Comparison of ENCODE assay signal across 1 cellular context in genomic region chr10:78639629-78640028, GRCh38.
TF ChIP-seq lines count a peak whose summit lies in the region.

No MANE protein-coding gene starts in this region.

TF ChIP-seq in HepG2, 621 proteins besides CTCF, POLR2A, EP300 and RAD21 (continued from another document and continues in another):
- no peak for TF ChIP-seq U2AF1 (optimal IDR thresholded peaks at IDR 0.05; ENCODE audit: low read depth, low read length)
- no peak for TF ChIP-seq MLLT10 (CRISPR knock-in tag; IDR thresholded peaks at IDR 0.05)
- TF ChIP-seq ZNF382 (CRISPR knock-in tag; IDR thresholded peaks at IDR 0.05; ENCODE audit: borderline replicate concordance), result no peak
- TF ChIP-seq ZNF30 (CRISPR knock-in tag; IDR thresholded peaks at IDR 0.05), result no peak
- peak; percentile 51; the same call in 1 of the 2 replicates for TF ChIP-seq SALL1 (CRISPR knock-in tag; IDR thresholded peaks at IDR 0.05)
- no peak for TF ChIP-seq ATM (IDR thresholded peaks at IDR 0.05; ENCODE audit: borderline replicate concordance)
- no peak for TF ChIP-seq NCOA5 (CRISPR knock-in tag; IDR thresholded peaks at IDR 0.05)
- no peak for TF ChIP-seq TAF1 (CRISPR knock-in tag; IDR thresholded peaks at IDR 0.05)
- no peak for TF ChIP-seq ZGPAT (CRISPR knock-in tag; IDR thresholded peaks at IDR 0.05)
- TF ChIP-seq ZNF660 (CRISPR knock-in tag; IDR thresholded peaks at IDR 0.05; ENCODE audit: borderline replicate concordance, low read depth), result no peak
- no peak for TF ChIP-seq ARID2 (CRISPR knock-in tag; IDR thresholded peaks at IDR 0.05; ENCODE audit: borderline replicate concordance)
- TF ChIP-seq ZKSCAN1 (IDR thresholded peaks at IDR 0.05; ENCODE audit: low read length), result no peak
- TF ChIP-seq ZNF850 (CRISPR knock-in tag; conservative IDR thresholded peaks at IDR 0.05), result no peak
- no peak for TF ChIP-seq CC2D1A (CRISPR knock-in tag; IDR thresholded peaks at IDR 0.05)
- no peak for TF ChIP-seq AKNA (CRISPR knock-in tag; IDR thresholded peaks at IDR 0.05; ENCODE audit: borderline replicate concordance)
- no peak for TF ChIP-seq ZFP36L1 (CRISPR knock-in tag; IDR thresholded peaks at IDR 0.05)
- no peak for TF ChIP-seq ZNF564 (CRISPR knock-in tag; IDR thresholded peaks at IDR 0.05)
- no peak for TF ChIP-seq ZNF160 (CRISPR knock-in tag; IDR thresholded peaks at IDR 0.05)
- TF ChIP-seq ZSCAN31 (CRISPR knock-in tag; IDR thresholded peaks at IDR 0.05; ENCODE audit: low read depth), result no peak
- TF ChIP-seq NFE2 (CRISPR knock-in tag; IDR thresholded peaks at IDR 0.05), result no peak
- TF ChIP-seq ZNF781 (CRISPR knock-in tag; IDR thresholded peaks at IDR 0.05; ENCODE audit: borderline replicate concordance, not compliant biosample characterization), result no peak
- no peak for TF ChIP-seq SNRNP70 (IDR thresholded peaks at IDR 0.05; ENCODE audit: low read depth, low read length)
- TF ChIP-seq SAFB2 (CRISPR knock-in tag; IDR thresholded peaks at IDR 0.05; ENCODE audit: borderline replicate concordance, low read depth), result no peak
- no peak for TF ChIP-seq AGO2 (optimal IDR thresholded peaks at IDR 0.05; ENCODE audit: low read depth, low read length)
- TF ChIP-seq GTF3A (CRISPR knock-in tag; conservative IDR thresholded peaks at IDR 0.05), result no peak
- TF ChIP-seq ZFP91 (CRISPR knock-in tag; IDR thresholded peaks at IDR 0.05; ENCODE audit: borderline replicate concordance), result no peak
- TF ChIP-seq ERF (CRISPR knock-in tag; IDR thresholded peaks at IDR 0.05), result no peak
- no peak for TF ChIP-seq LCORL (IDR thresholded peaks at IDR 0.05)
- no peak for TF ChIP-seq LCORL (CRISPR knock-in tag; IDR thresholded peaks at IDR 0.05)
- TF ChIP-seq CSRNP2 (CRISPR knock-in tag; conservative IDR thresholded peaks at IDR 0.05; ENCODE audit: low read depth), result no peak
- no peak for TF ChIP-seq ZNF800 (CRISPR knock-in tag; IDR thresholded peaks at IDR 0.05)
- TF ChIP-seq ZNF576 (CRISPR knock-in tag; IDR thresholded peaks at IDR 0.05), result no peak
- no peak for TF ChIP-seq ZBTB25 (CRISPR knock-in tag; IDR thresholded peaks at IDR 0.05)
- 0 out of 2 replicates have a peak, but pooled peaks have one; percentile 17 for TF ChIP-seq MAX (IDR thresholded peaks at IDR 0.05)
- TF ChIP-seq ARID4A (CRISPR knock-in tag; IDR thresholded peaks at IDR 0.05; ENCODE audit: borderline replicate concordance), result no peak
- TF ChIP-seq MEIS1 (CRISPR knock-in tag; IDR thresholded peaks at IDR 0.05; ENCODE audit: borderline replicate concordance), result no peak
- no peak for TF ChIP-seq MXD3 (CRISPR knock-in tag; IDR thresholded peaks at IDR 0.05)
- TF ChIP-seq ZSCAN30 (CRISPR knock-in tag; IDR thresholded peaks at IDR 0.05), result no peak
- TF ChIP-seq SOX5 (CRISPR knock-in tag; IDR thresholded peaks at IDR 0.05; ENCODE audit: borderline replicate concordance), result no peak
- TF ChIP-seq NR2F2 (IDR thresholded peaks at IDR 0.05; ENCODE audit: borderline replicate concordance, low read depth), result peak; percentile 55; the same call in 1 of the 2 replicates
- TF ChIP-seq NFYC (CRISPR knock-in tag; IDR thresholded peaks at IDR 0.05), result no peak
- no peak for TF ChIP-seq TFAP4 (IDR thresholded peaks at IDR 0.05; ENCODE audit: borderline replicate concordance, low read depth)
- TF ChIP-seq SRSF9 (IDR thresholded peaks at IDR 0.05; ENCODE audit: borderline replicate concordance, insufficient read depth, low read depth, low read length, poor library complexity, severe bottlenecking), result no peak
- peak; percentile 55; the same call in 1 of the 2 replicates for TF ChIP-seq ZNF362 (CRISPR knock-in tag; IDR thresholded peaks at IDR 0.05; ENCODE audit: borderline replicate concordance)
